In the genomic region with DNA sequence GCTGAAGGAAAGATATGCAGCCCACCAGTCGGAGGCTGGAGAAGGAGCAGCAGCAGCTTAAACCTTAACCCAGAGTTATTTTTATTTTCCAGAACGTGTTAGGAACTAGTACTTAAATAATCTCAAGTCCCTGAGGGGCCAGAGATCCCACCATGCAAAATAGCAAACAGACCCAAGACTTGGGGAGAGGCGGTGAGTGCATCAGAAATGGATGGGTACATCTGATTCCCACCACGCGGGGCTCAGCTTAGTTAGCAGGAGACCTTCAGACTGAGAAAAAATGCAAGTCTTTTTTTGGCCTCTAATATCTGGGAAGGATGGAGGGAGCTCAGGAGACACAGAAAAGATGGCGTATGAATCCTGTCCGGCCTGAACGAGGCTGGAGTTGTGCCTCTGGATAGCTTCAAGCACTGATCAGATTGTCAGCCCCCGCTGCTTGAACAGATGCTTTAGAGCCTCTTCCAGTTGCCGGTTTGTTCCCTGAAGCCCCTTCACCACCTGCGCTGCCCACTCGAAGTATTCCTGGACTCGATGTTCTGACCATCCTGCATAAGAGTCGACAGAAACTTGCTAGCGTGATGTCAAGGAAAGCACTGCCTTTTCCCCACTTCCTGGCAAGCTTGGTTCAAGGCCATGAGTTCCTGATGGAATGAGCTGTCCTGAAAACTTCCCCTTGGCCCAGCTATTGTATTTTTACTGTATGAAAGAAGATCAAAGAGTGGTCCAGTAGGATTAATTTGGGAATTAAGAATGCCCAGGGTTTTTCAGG, we compare ENCODE assay signal across 8 cellular contexts. TPM values are rescaled to one million over a fixed set of nuclear protein-coding genes. Genes with fewer than 3 reads are reported as not detected.
DNase-seq lines count a peak whose midpoint lies in the region; ATAC-seq and TF ChIP-seq lines count a peak whose summit lies in the region.

No MANE protein-coding gene starts in this region.

- H3K27me3 ChIP-seq in RWPE2 (ENCODE audit: insufficient read depth, poor library complexity, severe bottlenecking), result no peaks in the 10 kb centered on the region
- no peaks in the 10 kb centered on the region for H3K27me3 ChIP-seq in esophagus squamous epithelium
- no peaks in the 10 kb centered on the region for H3K27me3 ChIP-seq in smooth muscle cell (ENCODE audit: low read depth)
- H3K27me3 ChIP-seq in foreskin keratinocyte, result no peaks in the 10 kb centered on the region

- TF ChIP-seq POLR2A in esophagus squamous epithelium (IDR thresholded peaks at IDR 0.05), result no peak

- H3K36me3 ChIP-seq in RWPE2 (ENCODE audit: low read depth) (peaks cover under 1% of the 10 kb centered on the region; the same call in 1 of the 2 replicates), esophagus squamous epithelium (no peaks in the 10 kb centered on the region), smooth muscle cell (ENCODE audit: low read depth) (no peaks in the 10 kb centered on the region)

- no peak for ATAC-seq in RWPE2 (ENCODE audit: low read depth)
- no peak for ATAC-seq in foreskin keratinocyte
- ATAC-seq in HG03571 (IDR thresholded peaks at IDR 0.05; ENCODE audit: unreplicated experiment), result no peak
- ATAC-seq in HG03280 (IDR thresholded peaks at IDR 0.05; ENCODE audit: unreplicated experiment), result no peak

- WGBS in esophagus squamous epithelium, 2 donors, result 62 to 68% methylated on average over 5 to 14 of the region's 15 CpGs
- WGBS in smooth muscle cell (ENCODE audit: low lambda C conversion rate), result 92% methylated on average over 15 of the region's 15 CpGs

- DNase-seq in NCI-H510A treated with DMSO at 0.1 percent for 48 hours (lab: John Stamatoyannopoulos, UW) (peak; percentile 40), NCI-H510A (lab: John Stamatoyannopoulos, UW) (no peak), RWPE2 (ENCODE audit: low spot score) (no peak), esophagus squamous epithelium (lab: John Stamatoyannopoulos, UW) (no peak), smooth muscle cell (lab: John Stamatoyannopoulos, UW; ENCODE audit: unreplicated experiment) (no peak), foreskin keratinocyte (no peak)

- intact Hi-C loops in esophagus squamous epithelium (cut with DNase I), result no loop called here

- H3K79me2 ChIP-seq in smooth muscle cell (ENCODE audit: low read depth), result peaks cover 8% of the 10 kb centered on the region

- TF ChIP-seq CTCF in RWPE2 (IDR thresholded peaks at IDR 0.05; ENCODE audit: poor library complexity, severe bottlenecking) (no peak), esophagus squamous epithelium (IDR thresholded peaks at IDR 0.05) (no peak), smooth muscle cell (IDR thresholded peaks at IDR 0.05; ENCODE audit: borderline replicate concordance, insufficient read depth, poor library complexity, severe bottlenecking) (no peak), foreskin keratinocyte (conservative IDR thresholded peaks at IDR 0.05) (no peak)

- peaks cover under 1% of the 10 kb centered on the region for H4K20me1 ChIP-seq in smooth muscle cell (ENCODE audit: low read depth)

- H3K9ac ChIP-seq in smooth muscle cell (ENCODE audit: low read depth), result no peak overlapping the region

- H3K4me1 ChIP-seq in RWPE2 (ENCODE audit: insufficient read depth, poor library complexity, severe bottlenecking), result peaks cover 17% of the 10 kb centered on the region
- peaks cover 28 to 62% (median 32%) of the 10 kb centered on the region in 3 donors for H3K4me1 ChIP-seq in esophagus squamous epithelium
- peaks cover 2% of the 10 kb centered on the region for H3K4me1 ChIP-seq in smooth muscle cell (ENCODE audit: low read depth)
- H3K4me1 ChIP-seq in foreskin keratinocyte, result peaks cover 3% of the 10 kb centered on the region

- H3K27ac ChIP-seq in RWPE2 (ENCODE audit: poor library complexity, severe bottlenecking) (peak overlapping the region; percentile 62), esophagus squamous epithelium (peak overlapping the region; percentile 88 to 98 (median 95)), smooth muscle cell (ENCODE audit: low read depth) (no peak overlapping the region), foreskin keratinocyte (no peak overlapping the region)

- no peak overlapping the region for H2AFZ ChIP-seq in smooth muscle cell (ENCODE audit: low read depth)

- H3K4me3 ChIP-seq in RWPE2 (ENCODE audit: severe bottlenecking) (peak overlapping the region; percentile 81), esophagus squamous epithelium (peak overlapping the region; percentile 54 to 86 (median 74)), smooth muscle cell (peak overlapping the region; percentile 90)

- H3F3A ChIP-seq in smooth muscle cell (ENCODE audit: low read depth), result peaks cover 4% of the 10 kb centered on the region

- H3K9me3 ChIP-seq in RWPE2 (ENCODE audit: severe bottlenecking) (no peaks in the 10 kb centered on the region), esophagus squamous epithelium (no peaks in the 10 kb centered on the region), smooth muscle cell (replicated peaks; ENCODE audit: low read depth) (no peaks in the 10 kb centered on the region)

- peak overlapping the region; percentile 99 for H3K4me2 ChIP-seq in smooth muscle cell

RNA-seq across cellular contexts. Expression of a gene that starts 1.3 kb away (rescaled TPM):
- 10 to 100 TPM in 3 of 4 donors, 1 to 10 TPM in 1; 5.8 to 13.7 (median 11.7) TPM for total RNA-seq in esophagus squamous epithelium
- total RNA-seq in smooth muscle cell, result 10.0 and 16.0 TPM in 2 replicates
- 15.5 and 16.3 TPM in 2 replicates for polyA plus RNA-seq in smooth muscle cell
- 15.7 and 16.1 TPM in 2 replicates for total RNA-seq in foreskin keratinocyte
- polyA plus RNA-seq in foreskin keratinocyte, result 23.7 and 25.1 TPM in 2 replicates

RNA-seq across cellular contexts. Expression of a gene that starts 4.0 kb away (rescaled TPM):
- total RNA-seq in esophagus squamous epithelium, result 10 to 100 TPM; 38.7 to 76.0 (median 64.2) TPM
- 43.6 and 57.5 TPM in 2 replicates for total RNA-seq in smooth muscle cell
- 66.6 and 68.4 TPM in 2 replicates for polyA plus RNA-seq in smooth muscle cell
- 59.0 and 59.7 TPM in 2 replicates for total RNA-seq in foreskin keratinocyte
- 46.5 and 52.5 TPM in 2 replicates for polyA plus RNA-seq in foreskin keratinocyte

RNA-seq across cellular contexts. Expression of a gene that starts 23.6 kb away (rescaled TPM):
- total RNA-seq in esophagus squamous epithelium (10 to 100 TPM in 1 of 4 donors, 1 to 10 TPM in 3; 8.7 to 12.6 (median 9.8) TPM), smooth muscle cell (4.4 and 5.8 TPM in 2 replicates), foreskin keratinocyte (14.4 and 16.5 TPM in 2 replicates)
- polyA plus RNA-seq in smooth muscle cell (9.2 and 14.8 TPM in 2 replicates), foreskin keratinocyte (15.3 and 18.2 TPM in 2 replicates)

RNA-seq across cellular contexts. Expression of a gene that starts 27.9 kb away (rescaled TPM):
- total RNA-seq in esophagus squamous epithelium, result 10 to 100 TPM in 3 of 4 donors, 1 to 10 TPM in 1; 9.9 to 25.2 (median 12.1) TPM
- total RNA-seq in smooth muscle cell, result 7.1 and 11.0 TPM in 2 replicates
- polyA plus RNA-seq in smooth muscle cell, result 9.7 and 15.3 TPM in 2 replicates
- 10.3 and 11.0 TPM in 2 replicates for total RNA-seq in foreskin keratinocyte
- polyA plus RNA-seq in foreskin keratinocyte, result 4.8 and 5.8 TPM in 2 replicates

RNA-seq across cellular contexts. Expression of a gene that starts 46.7 kb away (rescaled TPM):
- total RNA-seq in esophagus squamous epithelium, result 10 to 100 TPM in 2 of 4 donors, 1 to 10 TPM in 2; 1.8 to 13.4 (median 9.7) TPM
- 4.9 and 6.3 TPM in 2 replicates for total RNA-seq in smooth muscle cell
- polyA plus RNA-seq in smooth muscle cell, result 6.2 and 8.2 TPM in 2 replicates
- 1.5 and 1.8 TPM in 2 replicates for total RNA-seq in foreskin keratinocyte
- 0.69 and 1.5 TPM in 2 replicates for polyA plus RNA-seq in foreskin keratinocyte

Comparison
In these comparisons a context has a peak if more than half of its experiments do, and no peak if none do; other contexts are left out.
1. H3K27ac ChIP-seq: peak in RWPE2 (single experiment) and esophagus squamous epithelium (4 of 4); none in smooth muscle cell (single experiment) and foreskin keratinocyte (single experiment).
2. Peak in every context shown above with its lines, with median percentiles within 50 percentile points of each other: H3K4me3 ChIP-seq.